In the genomic region with DNA sequence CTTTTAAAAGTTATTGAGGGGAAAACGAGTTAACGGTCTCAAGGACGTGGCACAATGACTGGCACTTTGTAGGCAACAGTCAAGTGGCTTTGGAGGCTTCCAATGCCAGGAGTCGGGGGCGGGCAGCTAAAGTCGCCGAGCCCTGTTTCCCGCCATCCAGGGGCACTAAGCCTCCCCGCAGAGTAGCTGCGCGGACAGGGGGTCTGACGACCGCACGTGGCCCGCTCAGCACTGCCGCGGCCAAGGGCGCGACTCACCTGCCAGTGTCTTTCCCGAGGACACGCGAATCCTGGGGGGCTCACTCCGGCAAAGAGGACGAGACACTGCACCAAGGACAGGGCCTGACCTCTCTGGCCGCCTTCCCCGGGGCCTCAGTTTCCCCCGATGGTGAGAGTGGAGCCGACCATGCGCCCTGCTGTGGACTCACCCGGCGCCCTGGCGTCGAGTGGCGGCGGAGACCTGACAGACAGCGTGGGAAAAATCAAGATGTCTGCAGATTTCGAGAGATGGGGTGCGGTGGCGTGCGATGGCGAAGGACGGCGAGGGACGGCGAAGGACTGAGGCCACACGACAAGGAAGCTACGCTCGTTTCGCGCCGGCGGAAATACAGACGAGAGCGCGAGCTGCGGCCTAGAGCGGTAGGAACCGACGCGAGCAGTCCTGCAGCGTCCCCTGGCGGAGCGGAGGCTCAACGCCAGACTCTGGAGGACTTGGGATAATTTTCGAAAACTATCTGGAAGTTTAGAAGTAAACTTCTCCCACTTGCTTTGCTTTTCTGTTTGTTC, we compare ENCODE assay signal across 8 cellular contexts. TPM values are rescaled to one million over a fixed set of nuclear protein-coding genes. Genes with fewer than 3 reads are reported as not detected.
DNase-seq lines count a peak whose midpoint lies in the region; ATAC-seq and TF ChIP-seq lines count a peak whose summit lies in the region.

A gene (minus strand): TSS at position 559 of the 785 bp plus-strand sequence.

- H3K4me3 ChIP-seq in fibroblast of mammary gland (ENCODE audit: control insufficient read depth, low read depth, low read length), result peak within 1 kb of the TSS; percentile 96

- peak within 1 kb of the TSS; percentile 90 for H3K27ac Mint-ChIP-seq in Calu3 (ENCODE audit: unreplicated experiment)
- peak within 1 kb of the TSS; percentile 88 to 99 (median 97) for H3K27ac Mint-ChIP-seq in naive thymus-derived CD8-positive, alpha-beta T cell
- H3K27ac Mint-ChIP-seq in stimulated activated naive B cell treated with anti-CD40 and anti-IgM and Interleukin-4, amounts not matched to agents 10 μg/mL and 1 μg/mL and 100 μg/mL, for 72 hours, result peak within 1 kb of the TSS; percentile 98

- BruUV-seq in Calu3 (replicated peaks; lab: Mats Ljungman, UMichigan), result TSS peak; percentile 65

- H3K36me3 Mint-ChIP-seq in Calu3 (ENCODE audit: insufficient read depth, unreplicated experiment), result peaks cover 53% of the 10 kb centered on the region
- peaks cover 0 to 38% (median 9%) of the 10 kb centered on the region in 3 donors for H3K36me3 Mint-ChIP-seq in naive thymus-derived CD8-positive, alpha-beta T cell
- peaks cover 33 to 46% of the 10 kb centered on the region in 2 donors for H3K36me3 Mint-ChIP-seq in stimulated activated naive B cell treated with anti-CD40 and anti-IgM and Interleukin-4, amounts not matched to agents 10 μg/mL and 1 μg/mL and 100 μg/mL, for 72 hours

- no peaks in the 10 kb centered on the region for H3K9me3 Mint-ChIP-seq in Calu3 (ENCODE audit: low read depth, unreplicated experiment)
- H3K9me3 Mint-ChIP-seq in naive thymus-derived CD8-positive, alpha-beta T cell, result no peaks in the 10 kb centered on the region
- no peaks in the 10 kb centered on the region for H3K9me3 Mint-ChIP-seq in stimulated activated naive B cell treated with anti-CD40 and anti-IgM and Interleukin-4, amounts not matched to agents 10 μg/mL and 1 μg/mL and 100 μg/mL, for 72 hours

- H3K4me1 Mint-ChIP-seq in Calu3 (ENCODE audit: low read depth, unreplicated experiment), result peaks cover 24% of the 10 kb centered on the region
- peaks cover 20 to 45% (median 38%) of the 10 kb centered on the region in 4 donors for H3K4me1 Mint-ChIP-seq in naive thymus-derived CD8-positive, alpha-beta T cell
- H3K4me1 Mint-ChIP-seq in stimulated activated naive B cell treated with anti-CD40 and anti-IgM and Interleukin-4, amounts not matched to agents 10 μg/mL and 1 μg/mL and 100 μg/mL, for 72 hours, result peaks cover 26 to 37% of the 10 kb centered on the region in 2 donors

- intact Hi-C loops in Calu3 (cut with micrococcal nuclease; ENCODE audit: unreplicated experiment), result loop anchor here (1.0 kb wide), 1 partner anchor 11 kb away; no protein-coding TSS in a partner anchor

- POLR2A ChIA-PET in naive thymus-derived CD8-positive, alpha-beta T cell (lab: Charles Lee), result interaction anchor here (1.1 to 4.6 kb wide), 4 partner anchors 9 to 38 kb away, joined by 3 to 122 read pairs (median 18); a partner anchor contains a TSS

- TF ChIP-seq CTCF in Calu3 (IDR thresholded peaks at IDR 0.05; ENCODE audit: unreplicated experiment) (peak; percentile 100), fibroblast of mammary gland (conservative IDR thresholded peaks at IDR 0.05; ENCODE audit: control insufficient read depth, insufficient read depth, low read depth, low read length) (peak; percentile 100)

- CTCF ChIA-PET in Calu3 (lab: Charles Lee), result interaction anchor here (0.6 to 2.5 kb wide), 8 partner anchors 12 to 169 kb away, joined by 3 to 39 read pairs (median 6); a partner anchor contains a TSS

- DNase-seq in Calu3 (peak; percentile 95), Kasumi-1 (lab: John Stamatoyannopoulos, UW) (peak; percentile 93 to 94), RPMI8226 (peak; percentile 97), fibroblast of mammary gland (ENCODE audit: low read depth) (peak; percentile 95)
- DNase-seq in activated T-helper 1 cell treated with anti-CD3 and anti-CD28 coated beads, Interleukin-2, amount 50 U/mL, for 16 hours (ENCODE audit: low read depth in 1 of 2, low spot score in 1 of 2), result peak; percentile 83 to 85
- peak; percentile 82 to 93 (median 87) for DNase-seq in naive thymus-derived CD8-positive, alpha-beta T cell
- peak; percentile 80 for DNase-seq in stimulated activated naive B cell treated with anti-CD40 and anti-IgM and Interleukin-4, amounts not matched to agents 10 μg/mL and 1 μg/mL and 100 μg/mL, for 72 hours

- ATAC-seq in GM21576 (IDR thresholded peaks at IDR 0.05; ENCODE audit: unreplicated experiment), result peak; percentile 74
- peak; percentile 82 to 88 for ATAC-seq in naive thymus-derived CD8-positive, alpha-beta T cell
- peak; percentile 85 to 90 for ATAC-seq in stimulated activated naive B cell treated with anti-CD40 and anti-IgM and Interleukin-4, amounts not matched to agents 10 μg/mL and 1 μg/mL and 100 μg/mL, for 72 hours (replicated peaks)

- H3K27me3 Mint-ChIP-seq in Calu3 (ENCODE audit: unreplicated experiment), result peaks cover 20% of the 10 kb centered on the region
- peaks cover 0 to 5% (median 3%) of the 10 kb centered on the region in 5 donors for H3K27me3 Mint-ChIP-seq in naive thymus-derived CD8-positive, alpha-beta T cell
- peaks cover 0 to 12% of the 10 kb centered on the region in 2 donors for H3K27me3 Mint-ChIP-seq in stimulated activated naive B cell treated with anti-CD40 and anti-IgM and Interleukin-4, amounts not matched to agents 10 μg/mL and 1 μg/mL and 100 μg/mL, for 72 hours

- peak within 1 kb of the TSS; percentile 88 for H3K4me3 Mint-ChIP-seq in Calu3 (ENCODE audit: low read depth, unreplicated experiment)
- H3K4me3 Mint-ChIP-seq in naive thymus-derived CD8-positive, alpha-beta T cell, result peak within 1 kb of the TSS; percentile 85 to 98 (median 94)
- H3K4me3 Mint-ChIP-seq in stimulated activated naive B cell treated with anti-CD40 and anti-IgM and Interleukin-4, amounts not matched to agents 10 μg/mL and 1 μg/mL and 100 μg/mL, for 72 hours, result peak within 1 kb of the TSS; percentile 91 to 92

RNA-seq across cellular contexts. Expression of the gene that starts here (rescaled TPM):
- 111 and 114 TPM in 2 replicates for total RNA-seq in Calu3 (2022)
- 10 to 100 TPM; 75.3 to 78.2 TPM for total RNA-seq in naive thymus-derived CD8-positive, alpha-beta T cell
- 100 to 1,000 TPM in 1 of 3 donors, 10 to 100 TPM in 2; 33.8 to 127 (median 57.0) TPM for polyA plus RNA-seq in naive thymus-derived CD8-positive, alpha-beta T cell

Comparison
In these comparisons a context has a peak if more than half of its experiments do, and no peak if none do; other contexts are left out.
1. Peak in every context shown above with its lines: DNase-seq, ATAC-seq and H3K4me3 ChIP-seq.